8 cellular contexts compared by ENCODE assay signal in the genomic region with DNA sequence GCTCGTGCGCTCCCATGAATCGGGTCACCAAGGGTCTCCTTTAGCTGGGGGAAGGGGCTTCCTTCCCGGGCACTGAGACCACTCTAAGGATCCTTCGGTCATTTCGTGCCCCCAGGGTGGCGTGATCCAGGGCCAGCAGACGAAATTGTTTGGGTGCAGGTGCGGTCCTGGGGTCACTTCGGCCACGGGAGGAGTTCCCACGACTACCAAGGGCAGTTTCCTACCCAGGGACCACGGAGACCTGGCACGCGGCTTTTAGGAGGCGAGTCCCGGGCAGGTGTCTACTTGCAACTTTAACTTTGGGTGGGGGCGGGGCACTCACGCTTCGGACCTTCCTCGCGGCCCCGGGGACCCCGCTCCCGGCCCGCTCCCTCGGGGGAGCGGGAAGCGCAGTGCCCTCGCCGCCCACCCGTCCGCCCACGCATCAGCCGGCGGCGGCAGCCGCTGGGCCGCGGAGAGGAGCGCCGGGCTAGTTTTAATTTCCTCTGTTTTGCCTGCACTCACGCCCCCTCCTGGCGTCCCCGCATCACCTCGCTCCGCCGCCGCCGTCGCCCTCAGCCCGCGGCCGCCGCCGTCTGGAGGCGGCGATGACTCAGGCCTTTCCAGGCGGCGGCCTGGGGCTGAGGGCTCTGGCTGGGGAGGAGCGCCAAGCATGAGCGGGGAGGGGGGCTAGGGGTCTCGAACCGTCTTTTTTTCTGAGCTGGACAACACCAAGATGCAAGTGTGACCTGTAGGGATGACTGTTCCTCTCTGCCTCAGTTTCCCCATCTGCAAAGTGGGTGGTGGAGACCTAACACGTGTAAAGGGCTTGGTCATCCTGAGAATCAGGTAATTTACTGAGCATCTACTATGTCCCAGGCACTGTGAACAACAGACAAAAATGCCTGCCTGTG. TPM values are rescaled to one million over a fixed set of nuclear protein-coding genes. Genes with fewer than 3 reads are reported as not detected.
A peak's percentile ranks its signal among the peaks of the same experiment; 100 is the strongest.
DNase-seq lines count a peak whose midpoint lies in the region; ATAC-seq, FAIRE-seq and TF ChIP-seq lines count a peak whose summit lies in the region.

No MANE protein-coding gene starts in this region.

- in situ Hi-C loops in ACHN (cut with HindIII; ENCODE audit: low pct_ligation_motif_present, low pct_unique_long_range_greater_than_20kb, low sequenced_read_pairs), result no loop called here

- H3K9me1 ChIP-seq in keratinocyte (ENCODE audit: control insufficient read depth, extremely low read depth, insufficient read depth, low read length), result no peaks in the 10 kb centered on the region

- no peaks in the 10 kb centered on the region for H4K20me1 ChIP-seq in keratinocyte (ENCODE audit: control insufficient read depth, extremely low read depth, insufficient read depth, low read length)

- no peak for TF ChIP-seq POLR2A in breast epithelium (IDR thresholded peaks at IDR 0.05)

- DNase-seq in ACHN, result peak; percentile 83
- peak; percentile 20 for DNase-seq in NCI-H2029 treated with DMSO at 0.1 percent for 48 hours (lab: John Stamatoyannopoulos, UW)
- peak; percentile 58 to 67 for DNase-seq in breast epithelium (ENCODE audit: low spot score in 2 of 2)
- DNase-seq in keratinocyte (ENCODE audit: low read depth, low spot score), result no peak
- DNase-seq in stimulated activated CD4-positive, alpha-beta T cell treated with anti-CD3 and anti-CD28 coated beads, Interleukin-15, amount 100 ng/mL, for 24 hours, result peak; percentile 90

- ATAC-seq in GM18909 (IDR thresholded peaks at IDR 0.05; ENCODE audit: poor library complexity, unreplicated experiment) (peak; percentile 55), HG03565 (IDR thresholded peaks at IDR 0.05; ENCODE audit: unreplicated experiment) (no peak)

- no peak overlapping the region for H3K27ac ChIP-seq in breast epithelium
- peak overlapping the region; percentile 20 for H3K27ac ChIP-seq in keratinocyte (ENCODE audit: control insufficient read depth, insufficient read depth, low read length)

- H3K9ac ChIP-seq in keratinocyte (ENCODE audit: control insufficient read depth, extremely low read depth, insufficient read depth, low read length), result peak overlapping the region; percentile 66

- H3K4me1 ChIP-seq in breast epithelium (no peaks in the 10 kb centered on the region), keratinocyte (ENCODE audit: control insufficient read depth, extremely low read depth, insufficient read depth, low read length) (peaks cover 8% of the 10 kb centered on the region)

- no peaks in the 10 kb centered on the region for H3K9me3 ChIP-seq in breast epithelium
- H3K9me3 ChIP-seq in keratinocyte (ENCODE audit: control insufficient read depth, low read depth, low read length), result no peaks in the 10 kb centered on the region

- no peaks in the 10 kb centered on the region for H3K36me3 ChIP-seq in breast epithelium
- H3K36me3 ChIP-seq in keratinocyte (ENCODE audit: control insufficient read depth in 2 of 2, extremely low read depth in 1 of 2, insufficient read depth in 2 of 2, low read length in 2 of 2), result no peaks in the 10 kb centered on the region

- H2AFZ ChIP-seq in keratinocyte (ENCODE audit: control insufficient read depth, low read length), result peak overlapping the region; percentile 75

- dilution Hi-C loops in keratinocyte (cut with MboI; ENCODE audit: extremely low pct_ligation_motif_present, low sequenced_read_pairs), result no loop called here

- H3K4me3 ChIP-seq in WI38 (ENCODE audit: low read depth, low read length) (peak overlapping the region; percentile 56), breast epithelium (peak overlapping the region; percentile 44 to 87 (median 65)), keratinocyte (ENCODE audit: control insufficient read depth in 2 of 3, extremely low read depth in 1 of 3, insufficient read depth in 2 of 3, low read depth in 1 of 3, low read length in 3 of 3) (peak overlapping the region; percentile 52 to 73 (median 68))

- TF ChIP-seq CTCF in WI38 (IDR thresholded peaks at IDR 0.05; ENCODE audit: low read depth, low read length) (peak; percentile 45; the same call in 1 of the 2 replicates), breast epithelium (IDR thresholded peaks at IDR 0.05) (peak in 2 of 3 donors; percentile 23 to 40), keratinocyte (optimal IDR thresholded peaks at IDR 0.05 in 1 of 3, IDR thresholded peaks at IDR 0.05 in 1 of 3, conservative IDR thresholded peaks at IDR 0.05 in 1 of 3; ENCODE audit: extremely low read depth in 1 of 3, insufficient read depth in 2 of 3, low read length in 3 of 3) (peak in 2 of 3 experiments; percentile 60 to 81)

- intact Hi-C loops in breast epithelium (cut with DNase I; ENCODE audit: low total_unique reads), result loop anchor here (5.0 kb wide), 1 partner anchor 88 kb away; no protein-coding TSS in a partner anchor

- no peaks in the 10 kb centered on the region for H3K79me2 ChIP-seq in keratinocyte (ENCODE audit: control insufficient read depth, insufficient read depth, low read length)

- H3K4me2 ChIP-seq in keratinocyte (ENCODE audit: control insufficient read depth, extremely low read depth, insufficient read depth, low read depth, low read length), result peak overlapping the region; percentile 99

- peaks cover 0 to 2% of the 10 kb centered on the region in 2 donors for H3K27me3 ChIP-seq in breast epithelium
- peaks cover 25% of the 10 kb centered on the region for H3K27me3 ChIP-seq in keratinocyte (ENCODE audit: control insufficient read depth, extremely low read depth, insufficient read depth, low read length)

- FAIRE-seq in keratinocyte (lab: Jason Lieb, UNC), result no peak

RNA-seq across cellular contexts. Expression of a gene that starts 21.8 kb away (rescaled TPM):
- 10 to 100 TPM in 1 of 3 donors, 1 to 10 TPM in 2; 7.2 to 42.6 (median 8.8) TPM for total RNA-seq in breast epithelium
- polyA plus RNA-seq in keratinocyte, result 5.3 to 25.2 TPM (median 7.5 TPM) in 3 replicates
- 31.7 TPM for polyA plus RNA-seq in keratinocyte (2011; ENCODE audit: low read depth)
- 10.9 and 21.8 TPM in 2 replicates for polyA plus RNA-seq in keratinocyte (2011; cell fraction: cytosol; rRNA removed)
- 11.7 and 16.0 TPM in 2 replicates for polyA plus RNA-seq in keratinocyte (2011; cell fraction: nucleus; rRNA removed)
- 7.0 and 62.8 TPM in 2 replicates for polyA plus RNA-seq in keratinocyte (2012; ENCODE audit: low replicate concordance)
- 6.7 to 26.6 TPM (median 11.3 TPM) in 3 replicates for polyA minus RNA-seq in keratinocyte
- 33.2 TPM for polyA minus RNA-seq in keratinocyte (2011; cell fraction: cytosol; rRNA and poly(A)+ RNA removed)
- 17.7 and 26.5 TPM in 2 replicates for polyA minus RNA-seq in keratinocyte (2011; cell fraction: nucleus; rRNA and poly(A)+ RNA removed)
